Comparison of ENCODE assay signal across 8 cellular contexts in the genomic region with DNA sequence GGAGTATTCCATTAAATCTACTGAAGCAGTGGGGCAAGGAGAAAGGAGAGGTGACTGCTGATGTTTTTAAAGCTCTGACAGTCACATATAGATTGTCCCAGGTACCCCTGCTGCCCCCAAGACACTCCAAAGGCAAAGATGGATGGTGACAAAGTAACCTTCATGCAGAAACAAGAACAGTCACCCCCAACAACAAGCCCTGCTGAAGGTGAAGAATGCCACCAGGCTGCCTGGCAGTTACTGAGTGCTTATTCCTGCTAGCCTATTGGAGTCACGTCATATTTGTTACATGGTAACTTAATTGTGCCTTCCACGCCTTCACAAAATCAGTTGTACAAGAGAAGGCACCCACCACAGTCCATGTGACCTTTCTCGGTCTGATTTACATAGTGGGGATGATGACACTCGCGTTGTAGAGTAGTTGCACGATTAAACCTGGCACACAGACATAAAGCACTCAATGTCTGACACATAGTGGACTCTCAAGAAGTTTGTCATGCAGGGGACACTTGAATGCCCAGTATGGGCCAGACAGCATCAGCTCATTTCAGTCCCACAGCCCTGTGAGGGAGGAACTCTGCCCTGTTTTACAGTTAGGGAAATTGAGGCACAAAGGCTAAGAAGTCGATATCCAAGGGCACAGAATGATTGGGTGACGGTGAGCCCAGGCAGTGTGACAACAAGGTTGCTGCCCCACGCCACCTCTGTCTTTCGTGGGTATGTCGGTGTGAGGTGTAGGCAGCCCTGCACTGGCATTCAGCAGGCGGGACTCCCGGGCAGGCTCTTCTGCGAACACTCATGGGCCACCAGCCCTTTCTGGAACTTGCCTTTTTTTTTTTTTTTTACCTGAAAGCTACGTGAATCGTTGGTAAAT.
DNase-seq lines count a peak whose midpoint lies in the region; ATAC-seq lines count a peak whose summit lies in the region.

No MANE protein-coding gene starts in this region.

- peak; percentile 30 for ATAC-seq in GM19395 (IDR thresholded peaks at IDR 0.05; ENCODE audit: unreplicated experiment)
- ATAC-seq in HG03135 (IDR thresholded peaks at IDR 0.05; ENCODE audit: unreplicated experiment) = peak; percentile 19
- ATAC-seq in HG02884 (IDR thresholded peaks at IDR 0.05; ENCODE audit: unreplicated experiment) = no peak

- peak; percentile 46 for DNase-seq in activated T-helper 9 cell treated with anti-CD3 and anti-CD28 coated beads, Interleukin-2, amount 50 U/mL, for 16 hours (ENCODE audit: low read depth)
- DNase-seq in stimulated activated CD4-positive, alpha-beta T cell treated with anti-CD3 and anti-CD28 coated beads, Interleukin-4, amount 100 ng/mL, for 4 hours = peak; percentile 47 to 49
- DNase-seq in KBM-7 = no peak
- no peak for DNase-seq in AG08396 (ENCODE audit: low spot score)
- no peak for DNase-seq in NCI-H82 treated with DMSO at 0.1 percent for 48 hours (lab: John Stamatoyannopoulos, UW; ENCODE audit: unreplicated experiment)

- in situ Hi-C loops in KBM-7 (cut with MboI; ENCODE audit: low pct_unique_long_range_greater_than_20kb, low sequenced_read_pairs) = loop anchor here (25.0 kb wide), 1 partner anchor 752 kb away; no protein-coding TSS in a partner anchor

Comparison
In these comparisons a context has a peak if more than half of its experiments do, and no peak if none do; other contexts are left out.
1. DNase-seq: peak in activated T-helper 9 cell treated with anti-CD3 and anti-CD28 coated beads, Interleukin-2, amount 50 U/mL, for 16 hours (single experiment) and stimulated activated CD4-positive, alpha-beta T cell treated with anti-CD3 and anti-CD28 coated beads, Interleukin-4, amount 100 ng/mL, for 4 hours (2 of 2); none in KBM-7 (single experiment), AG08396 (single experiment) and NCI-H82 treated with DMSO at 0.1 percent for 48 hours (single experiment).